ENCODE assay signal across 6 cellular contexts in genomic region chr9:137239541-137240200, GRCh38. TPM values are rescaled to one million over a fixed set of nuclear protein-coding genes. Genes with fewer than 3 reads are reported as not detected.
DNase-seq lines count a peak whose midpoint lies in the region; ATAC-seq and TF ChIP-seq lines count a peak whose summit lies in the region.
"Not testable (repeated sequence)": the region's sequence is repeated elsewhere in the genome, so short reads cannot be mapped to it uniquely, and the experiment has no call there.

No MANE protein-coding gene starts in this region.

- H3K4me1 ChIP-seq in HCT116 (ENCODE audit: control insufficient read depth in 1 of 2, insufficient read depth in 2 of 2, low read length in 2 of 2) = peaks cover 31 to 61% of the 10 kb centered on the region in 2 experiments
- H3K4me1 ChIP-seq in iPS-15b (ENCODE audit: control insufficient read depth, insufficient read depth, low read length) = not testable (repeated sequence)
- peaks cover 14% of the 10 kb centered on the region for H3K4me1 ChIP-seq in ovary (ENCODE audit: insufficient read depth)
- peaks cover 72% of the 10 kb centered on the region for H3K4me1 ChIP-seq in vagina

- H3K27me3 ChIP-seq in HCT116 (ENCODE audit: insufficient read depth, low read length); iPS-15b (ENCODE audit: control insufficient read depth, insufficient read depth, low read length); ovary; vagina: not testable (repeated sequence)

- not testable (repeated sequence) for H3K27me3 Mint-ChIP-seq in WTC11 (ENCODE audit: low read depth); chondrocyte (ENCODE audit: low read depth)

- H3K4me3 ChIP-seq in HCT116 (replicated peaks in 1 of 2; ENCODE audit: low read depth in 1 of 2, low read length in 2 of 2) (peak overlapping the region; percentile 69 to 73), iPS-15b (ENCODE audit: low read depth, low read length) (peak overlapping the region; percentile 75), ovary (peak overlapping the region; percentile 60), vagina (peak overlapping the region; percentile 66 to 75)

- not testable (repeated sequence) for ATAC-seq in HCT116, WTC11

- H3K27ac ChIP-seq in HCT116 (ENCODE audit: low read depth, low read length) (peak overlapping the region; percentile 100), ovary (peak overlapping the region in 1 of 2 donors; percentile 95), vagina (peak overlapping the region; percentile 76)

- CTCF ChIA-PET in HCT116 (lab: Charles Lee) = interaction anchor here (1.9 kb wide), 1 partner anchor 210 kb away, joined by 4 read pairs; no protein-coding TSS in a partner anchor
- CTCF ChIA-PET in WTC11 (lab: Charles Lee) = interaction anchor here (0.7 to 2.4 kb wide), 17 partner anchors 12 to 204 kb away, joined by 3 to 14 read pairs (median 4); partner anchors contain the start of genes EXD3, MAN1B1, NOXA1 and RNF224

- 44 to 46% (median 45%) methylated on average over 27 of the region's 27 CpGs for WGBS in ovary, 3 donors

- TF ChIP-seq POLR2A in HCT116 (IDR thresholded peaks at IDR 0.05; ENCODE audit: borderline replicate concordance, extremely low read depth, insufficient read depth, insufficient read length); ovary (IDR thresholded peaks at IDR 0.05); vagina (IDR thresholded peaks at IDR 0.05): not testable (repeated sequence)

- not testable (repeated sequence) for DNase-seq in HCT116 (ENCODE audit: low read depth, low spot score); WTC11 (ENCODE audit: low spot score); chondrocyte (ENCODE audit: low spot score); ovary; vagina (ENCODE audit: extremely low spot score in 2 of 2)

- not testable (repeated sequence) for TF ChIP-seq RAD21 in HCT116 (IDR thresholded peaks at IDR 0.05; ENCODE audit: low read depth)

- H3K79me2 ChIP-seq in HCT116 (ENCODE audit: insufficient read depth, low read length) = peaks cover 40% of the 10 kb centered on the region

- H3K9ac ChIP-seq in HCT116 (ENCODE audit: low read length) (peak overlapping the region; percentile 97), iPS-15b (ENCODE audit: low read depth, low read length) (peak overlapping the region; percentile 83)

- not testable (repeated sequence) for H3K9me2 ChIP-seq in HCT116 (ENCODE audit: insufficient read depth)

- peaks cover 21% of the 10 kb centered on the region; the same call in 1 of the 2 replicates for H4K20me1 ChIP-seq in HCT116 (ENCODE audit: insufficient read depth)

- POLR2A ChIA-PET in HCT116 (lab: Charles Lee) = interaction anchor here (0.7 to 1.9 kb wide), 12 partner anchors 10 to 169 kb away, joined by 3 to 39 read pairs (median 5); partner anchors contain the start of genes NELFB, NRARP, RNF224 and SAPCD2
- POLR2A ChIA-PET in WTC11 (lab: Charles Lee) = interaction anchor here (1.1 to 1.8 kb wide), 8 partner anchors 12 to 110 kb away, joined by 3 to 30 read pairs (median 7); partner anchors contain the start of genes NELFB, NRARP, RNF224 and STPG3

- not testable (repeated sequence) for H3K9me3 Mint-ChIP-seq in WTC11; chondrocyte (ENCODE audit: low read depth)

- H3K9me3 ChIP-seq in HCT116 (ENCODE audit: control insufficient read depth in 1 of 2, insufficient read depth in 1 of 2, low read depth in 1 of 2, low read length in 2 of 2); iPS-15b (ENCODE audit: control insufficient read depth, insufficient read depth, low read length); ovary; vagina: not testable (repeated sequence)

- peaks cover 11 to 21% of the 10 kb centered on the region in 2 experiments for H3K36me3 ChIP-seq in HCT116 (ENCODE audit: control insufficient read depth in 1 of 2, insufficient read depth in 2 of 2, low read length in 2 of 2)
- H3K36me3 ChIP-seq in iPS-15b (ENCODE audit: control insufficient read depth, insufficient read depth, low read length) = peaks cover 19% of the 10 kb centered on the region
- not testable (repeated sequence) for H3K36me3 ChIP-seq in ovary
- peaks cover 0 to 14% of the 10 kb centered on the region in 2 donors for H3K36me3 ChIP-seq in vagina

- H3K4me2 ChIP-seq in HCT116 (ENCODE audit: low read length) = peak overlapping the region; percentile 79

- TSS peak; percentile 71 for BruUV-seq in HCT116 (replicated peaks; lab: Mats Ljungman, UMichigan)

- intact Hi-C loops in HCT116 (cut with micrococcal nuclease); vagina (cut with DNase I): not testable (repeated sequence)
- intact Hi-C loops in ovary (cut with DNase I) = loop anchor here in 1 of 4 donors (10.0 kb wide), 1 partner anchor 125 kb away; the partner anchor contains the start of gene DPP7

- not testable (repeated sequence) for H3K27ac Mint-ChIP-seq in WTC11
- H3K27ac Mint-ChIP-seq in chondrocyte (ENCODE audit: unreplicated experiment) = peak overlapping the region; percentile 85

- H2AFZ ChIP-seq in HCT116 (ENCODE audit: low read depth, low read length, poor library complexity, severe bottlenecking) = not testable (repeated sequence)

- TF ChIP-seq CTCF in HCT116 (IDR thresholded peaks at IDR 0.05 in 2 of 3, conservative IDR thresholded peaks at IDR 0.05 in 1 of 3; ENCODE audit: borderline replicate concordance in 1 of 3, insufficient read depth in 1 of 3, low read depth in 2 of 3, low read length in 2 of 3); WTC11 (IDR thresholded peaks at IDR 0.05); chondrocyte (IDR thresholded peaks at IDR 0.05); ovary (IDR thresholded peaks at IDR 0.05); vagina (IDR thresholded peaks at IDR 0.05): not testable (repeated sequence)

- H3K4me3 Mint-ChIP-seq in WTC11 (peak overlapping the region; percentile 73), chondrocyte (ENCODE audit: unreplicated experiment) (peak overlapping the region; percentile 70)

- TF ChIP-seq EP300 in ovary (IDR thresholded peaks at IDR 0.05) = not testable (repeated sequence)

- peaks cover 20% of the 10 kb centered on the region for H3K36me3 Mint-ChIP-seq in WTC11
- H3K36me3 Mint-ChIP-seq in chondrocyte (ENCODE audit: low read depth) = peaks cover 10% of the 10 kb centered on the region

- H3K4me1 Mint-ChIP-seq in WTC11 (peaks cover 44% of the 10 kb centered on the region), chondrocyte (ENCODE audit: low read depth) (peaks cover 30% of the 10 kb centered on the region)

- RAD21 ChIA-PET in HCT116 (lab: Charles Lee; ENCODE audit: low non-redundant PET in 1 of 2, low total read pairs in 2 of 2, uncharacterized antibody in 2 of 2, unreplicated experiment in 2 of 2) = interaction anchor here in 1 of 2 experiments (0.7 kb wide), 1 partner anchor 13 kb away, joined by 3 read pairs; the partner anchor contains the start of gene RNF224

RNA-seq across cellular contexts. Expression of gene TUBB4B, which starts 1.4 kb away (rescaled TPM):
- total RNA-seq in HCT116 (2021; ENCODE audit: unreplicated experiment) = 502 TPM
- polyA plus RNA-seq in HCT116 (2012) = 824 and 914 TPM in 2 replicates
- 373 to 376 TPM (median 375 TPM) in 3 replicates for total RNA-seq in WTC11 (2021)
- 117 to 155 TPM (median 121 TPM) in 3 replicates for total RNA-seq in chondrocyte
- 100 to 1,000 TPM in 6 of 7 donors, 10 to 100 TPM in 1; 88.0 to 234 (median 175) TPM for total RNA-seq in ovary
- 10 to 100 TPM; 62.8 to 88.6 TPM for polyA plus RNA-seq in ovary
- total RNA-seq in vagina = 312 TPM

RNA-seq across cellular contexts. Expression of gene SLC34A3, which starts 9.0 kb away (rescaled TPM):
- total RNA-seq in HCT116 (2021; ENCODE audit: unreplicated experiment) = 0.15 TPM
- polyA plus RNA-seq in HCT116 (2012) = 0.07 and 0.18 TPM in 2 replicates
- total RNA-seq in WTC11 (2021) = 0.13 to 0.23 TPM (median 0.14 TPM) in 3 replicates
- not detected in 3 replicates for total RNA-seq in chondrocyte
- under 1 TPM in 2 of 7 donors, not detected in 5; 0.15 to 0.46 TPM for total RNA-seq in ovary
- polyA plus RNA-seq in ovary = not detected
- total RNA-seq in vagina = not detected

RNA-seq across cellular contexts. Expression of gene STPG3, which starts 11.4 kb away (rescaled TPM):
- total RNA-seq in HCT116 (2021; ENCODE audit: unreplicated experiment) (not detected), WTC11 (2021) (0.21 to 0.26 TPM in 2 of 3 replicates, not detected in the other), chondrocyte (not detected in 3 replicates), ovary (not detected), vagina (not detected)
- 0.40 TPM in 2 replicates for polyA plus RNA-seq in HCT116 (2012)
- not detected for polyA plus RNA-seq in ovary

RNA-seq across cellular contexts. Expression of gene RNF224, which starts 12.4 kb away (rescaled TPM):
- total RNA-seq in HCT116 (2021; ENCODE audit: unreplicated experiment) (0.30 TPM), WTC11 (2021) (0.32 to 0.59 TPM (median 0.41 TPM) in 3 replicates), chondrocyte (0.22 TPM in 1 of 3 replicates, not detected in the others), ovary (under 1 TPM in 1 of 7 donors, not detected in 6; 0.92 TPM), vagina (0.74 TPM)
- 0.45 and 0.53 TPM in 2 replicates for polyA plus RNA-seq in HCT116 (2012)
- not detected for polyA plus RNA-seq in ovary

RNA-seq across cellular contexts. Expression of gene CYSRT1, which starts 14.7 kb away (rescaled TPM):
- 4.3 TPM for total RNA-seq in HCT116 (2021; ENCODE audit: unreplicated experiment)
- 2.7 and 3.3 TPM in 2 replicates for polyA plus RNA-seq in HCT116 (2012)
- 2.8 to 3.5 TPM (median 2.9 TPM) in 3 replicates for total RNA-seq in WTC11 (2021)
- total RNA-seq in chondrocyte = 0.44 to 0.92 TPM (median 0.79 TPM) in 3 replicates
- total RNA-seq in ovary = under 1 TPM in 4 of 7 donors, not detected in 3; 0.15 to 0.80 (median 0.33) TPM
- polyA plus RNA-seq in ovary = under 1 TPM in 1 of 2 donors, not detected in 1; 0.12 TPM
- total RNA-seq in vagina = 24.3 TPM
